Comparison of ENCODE assay signal across 19 cellular contexts in the genomic region with DNA sequence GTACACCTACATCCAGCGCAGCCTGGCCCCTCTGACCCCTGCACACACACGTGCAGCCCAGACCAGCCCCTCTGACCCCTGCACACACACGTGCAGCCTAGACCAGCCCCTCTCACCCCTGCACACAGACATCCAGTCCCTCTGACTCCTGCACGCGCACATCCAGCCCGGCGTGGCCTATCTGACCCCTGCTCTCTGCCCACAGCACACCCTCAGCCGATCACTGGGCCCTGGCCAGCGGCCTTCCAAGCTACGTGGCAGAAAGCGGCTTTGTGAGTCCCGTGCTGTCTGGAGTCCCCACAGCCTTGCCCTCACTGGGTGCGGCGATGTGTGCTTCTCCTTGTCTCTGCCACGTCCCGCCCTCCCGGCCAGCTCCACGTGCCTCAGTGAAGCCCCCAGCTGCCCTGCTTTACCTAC. TPM values are rescaled to one million over a fixed set of nuclear protein-coding genes. Genes with fewer than 3 reads are reported as not detected.
A peak's percentile ranks its signal among the peaks of the same experiment; 100 is the strongest.
DNase-seq lines count a peak whose midpoint lies in the region; ATAC-seq and FAIRE-seq lines count a peak whose summit lies in the region.
"Had no signal": no experiment of that assay in that cellular context is flagged by ENCODE, and none has a peak within 500 bp of the region (broad histone marks: within the 10 kb centered on the region; RNA-seq: fewer than 3 reads in every experiment).

No MANE protein-coding gene starts in this region.

- H3K36me3 ChIP-seq in neuronal stem cell (replicated peaks in 1 of 2; ENCODE audit: control insufficient read depth in 2 of 2, insufficient read depth in 2 of 2, low read length in 2 of 2) (peaks cover 0 to 8% of the 10 kb centered on the region in 2 donors), small intestine (ENCODE audit: control insufficient read depth in 2 of 2, insufficient read depth in 2 of 2, low read length in 2 of 2) (no peaks in the 10 kb centered on the region)
- H3K36me3 ChIP-seq: HAP-1 had no signal

- peak overlapping the region; percentile 17 for H2BK15ac ChIP-seq in neuronal stem cell (ENCODE audit: low read length)

- peak overlapping the region; percentile 41 for H2BK12ac ChIP-seq in neuronal stem cell (ENCODE audit: low read length)

- no peak for DNase-seq in stimulated activated naive CD8-positive, alpha-beta T cell treated with anti-CD3 and anti-CD28 coated beads, Interleukin-15, amount 100 ng/mL, for 72 hours
- DNase-seq in stimulated activated naive CD8-positive, alpha-beta T cell treated with anti-CD3 and anti-CD28 coated beads, Interleukin-15, Interleukin-2, amounts not matched to agents 100 U/mL and 50 U/mL, for 24 hours, result no peak
- DNase-seq in neuronal stem cell (ENCODE audit: low spot score) (no peak), D341Med (ENCODE audit: low spot score) (no peak), small intestine (no peak)
- DNase-seq in activated naive CD8-positive, alpha-beta T cell treated with anti-CD3 and anti-CD28 coated beads for 36 hours, result no peak
- DNase-seq in activated CD4-positive, alpha-beta T cell treated with anti-CD3 and anti-CD28 coated beads for 1 hour, result no peak
- DNase-seq: DND-41, KBM-7, NCI-H1436 treated with DMSO at 0.1 percent for 48 hours, NCI-H2029 treated with DMSO at 0.1 percent for 48 hours, NCI-H2171 treated with DMSO at 0.1 percent for 48 hours, NCI-H748 treated with DMSO at 0.1 percent for 48 hours had no signal

- no peak overlapping the region for H3K4ac ChIP-seq in neuronal stem cell (ENCODE audit: low read length)

- H2BK5ac ChIP-seq in neuronal stem cell (ENCODE audit: low read length), result peak overlapping the region; percentile 75

- no peak overlapping the region for H3K4me3 Mint-ChIP-seq in stimulated activated naive CD8-positive, alpha-beta T cell treated with anti-CD3 and anti-CD28 coated beads, Interleukin-15, amount 100 ng/mL, for 72 hours
- no peak overlapping the region for H3K4me3 Mint-ChIP-seq in activated naive CD8-positive, alpha-beta T cell treated with anti-CD3 and anti-CD28 coated beads for 36 hours

- H4K91ac ChIP-seq in neuronal stem cell (ENCODE audit: low read depth, low read length, poor library complexity), result peak overlapping the region; percentile 85

- no peaks in the 10 kb centered on the region for H3K9me3 Mint-ChIP-seq in stimulated activated naive CD8-positive, alpha-beta T cell treated with anti-CD3 and anti-CD28 coated beads, Interleukin-15, amount 100 ng/mL, for 72 hours
- no peaks in the 10 kb centered on the region for H3K9me3 Mint-ChIP-seq in activated naive CD8-positive, alpha-beta T cell treated with anti-CD3 and anti-CD28 coated beads for 36 hours

- FAIRE-seq in small intestine (lab: Jason Lieb, UNC), result no peak
- FAIRE-seq: A204.1, G401.6, GM12878 had no signal

- peak overlapping the region; percentile 48 for H3K18ac ChIP-seq in neuronal stem cell (ENCODE audit: low read length)

- H3K36me3 Mint-ChIP-seq in activated naive CD8-positive, alpha-beta T cell treated with anti-CD3 and anti-CD28 coated beads for 36 hours, result peaks cover 5% of the 10 kb centered on the region

- H3K4me2 ChIP-seq in neuronal stem cell (ENCODE audit: insufficient read depth, low read length, poor library complexity, severe bottlenecking), result no peak overlapping the region

- no peaks in the 10 kb centered on the region for H3K4me1 Mint-ChIP-seq in stimulated activated naive CD8-positive, alpha-beta T cell treated with anti-CD3 and anti-CD28 coated beads, Interleukin-15, amount 100 ng/mL, for 72 hours
- no peaks in the 10 kb centered on the region for H3K4me1 Mint-ChIP-seq in activated naive CD8-positive, alpha-beta T cell treated with anti-CD3 and anti-CD28 coated beads for 36 hours

- H3K27me3 ChIP-seq in layer of hippocampus (ENCODE audit: control insufficient read depth, insufficient read depth, low read length) (peaks cover 2% of the 10 kb centered on the region), neuronal stem cell (ENCODE audit: control insufficient read depth in 3 of 3, insufficient read depth in 3 of 3, low read depth in 1 of 3, low read length in 3 of 3) (peaks cover 0 to 13% (median 2%) of the 10 kb centered on the region in 3 experiments), small intestine (ENCODE audit: control insufficient read depth in 2 of 2, insufficient read depth in 2 of 2, low read length in 2 of 2) (peaks cover 0 to 4% of the 10 kb centered on the region in 2 donors)

- peaks cover 2% of the 10 kb centered on the region for H3K79me1 ChIP-seq in neuronal stem cell (ENCODE audit: low read depth, low read length)

- H4K8ac ChIP-seq in neuronal stem cell (ENCODE audit: low read depth, low read length), result no peak overlapping the region

- H3K27ac Mint-ChIP-seq in stimulated activated naive CD8-positive, alpha-beta T cell treated with anti-CD3 and anti-CD28 coated beads, Interleukin-15, amount 100 ng/mL, for 72 hours, result peak overlapping the region; percentile 72 to 82
- H3K27ac Mint-ChIP-seq in activated naive CD8-positive, alpha-beta T cell treated with anti-CD3 and anti-CD28 coated beads for 36 hours, result no peak overlapping the region

- H3K4me3 ChIP-seq in neuronal stem cell (ENCODE audit: low read length in 2 of 2), result no peak overlapping the region
- H3K4me3 ChIP-seq in small intestine (ENCODE audit: low read depth in 1 of 2, low read length in 2 of 2), result no peak overlapping the region
- H3K4me3 ChIP-seq: GM12878, HAP-1 had no signal

- H3K9ac ChIP-seq in neuronal stem cell (ENCODE audit: low read depth, low read length, poor library complexity), result peak overlapping the region; percentile 77

- H3K4me1 ChIP-seq in neuronal stem cell (ENCODE audit: control insufficient read depth in 2 of 2, insufficient read depth in 1 of 2, low read depth in 1 of 2, low read length in 2 of 2) (no peaks in the 10 kb centered on the region), small intestine (ENCODE audit: control insufficient read depth in 2 of 2, insufficient read depth in 1 of 2, low read depth in 1 of 2, low read length in 1 of 2) (no peaks in the 10 kb centered on the region)
- H3K4me1 ChIP-seq: HAP-1 had no signal

- H3K27me3 Mint-ChIP-seq in stimulated activated naive CD8-positive, alpha-beta T cell treated with anti-CD3 and anti-CD28 coated beads, Interleukin-15, amount 100 ng/mL, for 72 hours, result peaks cover 23% of the 10 kb centered on the region
- H3K27me3 Mint-ChIP-seq in activated naive CD8-positive, alpha-beta T cell treated with anti-CD3 and anti-CD28 coated beads for 36 hours, result peaks cover 7% of the 10 kb centered on the region

- H2AK5ac ChIP-seq in neuronal stem cell (ENCODE audit: low read depth, low read length), result peak overlapping the region; percentile 70

- H3K27ac ChIP-seq in layer of hippocampus (ENCODE audit: low read depth, low read length), result peak overlapping the region; percentile 91
- H3K27ac ChIP-seq in neuronal stem cell (replicated peaks; ENCODE audit: low read length), result no peak overlapping the region
- no peak overlapping the region for H3K27ac ChIP-seq in small intestine (ENCODE audit: low read depth in 1 of 2, low read length in 1 of 2)

- no peak overlapping the region for H2BK120ac ChIP-seq in neuronal stem cell (ENCODE audit: low read depth, low read length)

- ATAC-seq in stimulated activated naive CD8-positive, alpha-beta T cell treated with anti-CD3 and anti-CD28 coated beads, Interleukin-15, amount 100 ng/mL, for 72 hours, result no peak
- ATAC-seq in stimulated activated naive CD8-positive, alpha-beta T cell treated with anti-CD3 and anti-CD28 coated beads, Interleukin-15, Interleukin-2, amounts not matched to agents 100 U/mL and 50 U/mL, for 24 hours, result no peak
- ATAC-seq: GM12878 had no signal

- no peak overlapping the region for H3K23ac ChIP-seq in neuronal stem cell (ENCODE audit: low read depth, low read length, poor library complexity)

- WGBS in neuronal stem cell (ENCODE audit: extremely low coverage in 2 of 2, insufficient read length in 2 of 2, insufficient replicate concordance in 1 of 2), 2 donors, result no CpG with 5 or more reads among the region's 18 CpGs
- 65 to 71% (median 67%) methylated on average over 16 to 18 of the region's 18 CpGs for WGBS in small intestine, 3 donors

- H3K14ac ChIP-seq in neuronal stem cell (ENCODE audit: low read length), result peak overlapping the region; percentile 47

- peak overlapping the region; percentile 42 for H2AFZ ChIP-seq in neuronal stem cell (ENCODE audit: low read length)

- H3K9me3 ChIP-seq in neuronal stem cell (replicated peaks in 1 of 2; ENCODE audit: control insufficient read depth in 2 of 2, insufficient read depth in 1 of 2, low read depth in 1 of 2, low read length in 2 of 2) (peaks cover 0 to 7% of the 10 kb centered on the region in 2 donors), small intestine (ENCODE audit: control insufficient read depth, low read depth) (no peaks in the 10 kb centered on the region)

RNA-seq across cellular contexts. Expression of gene ATP5ME, which starts 18.3 kb away (rescaled TPM):
- polyA plus RNA-seq in neuronal stem cell (2013, experiment 1 of 2), result 966 TPM
- 911 TPM for polyA plus RNA-seq in neuronal stem cell (2013, experiment 2 of 2)
- 100 to 1,000 TPM; 284 to 287 TPM for total RNA-seq in activated naive CD8-positive, alpha-beta T cell treated with anti-CD3 and anti-CD28 coated beads for 36 hours
- 1,000 to 10,000 TPM in 1 of 3 donors, 100 to 1,000 TPM in 2; 806 to 1,305 (median 980) TPM for polyA plus RNA-seq in small intestine

RNA-seq across cellular contexts. Expression of gene MYL5, which starts 18.6 kb away (rescaled TPM):
- polyA plus RNA-seq in neuronal stem cell (2013, experiment 1 of 2), result 4.1 TPM
- 3.9 TPM for polyA plus RNA-seq in neuronal stem cell (2013, experiment 2 of 2)
- 10 to 100 TPM; 22.7 to 22.9 TPM for total RNA-seq in activated naive CD8-positive, alpha-beta T cell treated with anti-CD3 and anti-CD28 coated beads for 36 hours
- 100 to 1,000 TPM in 2 of 3 donors, 10 to 100 TPM in 1; 36.1 to 316 (median 266) TPM for polyA plus RNA-seq in small intestine

RNA-seq across cellular contexts. Expression of gene PDE6B, which starts 30.4 kb away (rescaled TPM):
- 9.5 TPM for polyA plus RNA-seq in neuronal stem cell (2013, experiment 1 of 2)
- polyA plus RNA-seq in neuronal stem cell (2013, experiment 2 of 2), result 9.3 TPM
- total RNA-seq in activated naive CD8-positive, alpha-beta T cell treated with anti-CD3 and anti-CD28 coated beads for 36 hours, result 10 to 100 TPM; 12.6 to 13.9 TPM
- polyA plus RNA-seq in small intestine, result 1 to 10 TPM in 1 of 3 donors, not detected in 2; 1.8 TPM
- total RNA-seq: NCI-H460 had no signal

RNA-seq across cellular contexts. Expression of gene SLC49A3, which starts 33.2 kb away (rescaled TPM):
- 0.81 TPM for polyA plus RNA-seq in neuronal stem cell (2013, experiment 1 of 2)
- 0.57 TPM for polyA plus RNA-seq in neuronal stem cell (2013, experiment 2 of 2)
- under 1 TPM; 0.38 to 0.43 TPM for total RNA-seq in activated naive CD8-positive, alpha-beta T cell treated with anti-CD3 and anti-CD28 coated beads for 36 hours
- polyA plus RNA-seq in small intestine, result 1 to 10 TPM; 3.4 to 7.8 (median 3.5) TPM
- total RNA-seq: NCI-H460 had no signal

RNA-seq across cellular contexts. Expression of gene PCGF3, which starts 49.9 kb away (rescaled TPM):
- polyA plus RNA-seq in neuronal stem cell (2013, experiment 1 of 2), result 40.8 TPM
- 42.5 TPM for polyA plus RNA-seq in neuronal stem cell (2013, experiment 2 of 2)
- 10 to 100 TPM; 19.7 to 21.2 TPM for total RNA-seq in activated naive CD8-positive, alpha-beta T cell treated with anti-CD3 and anti-CD28 coated beads for 36 hours
- polyA plus RNA-seq in small intestine, result 10 to 100 TPM; 27.3 to 71.6 (median 40.6) TPM
